Comparison of ENCODE assay signal across 8 cellular contexts in the genomic region with DNA sequence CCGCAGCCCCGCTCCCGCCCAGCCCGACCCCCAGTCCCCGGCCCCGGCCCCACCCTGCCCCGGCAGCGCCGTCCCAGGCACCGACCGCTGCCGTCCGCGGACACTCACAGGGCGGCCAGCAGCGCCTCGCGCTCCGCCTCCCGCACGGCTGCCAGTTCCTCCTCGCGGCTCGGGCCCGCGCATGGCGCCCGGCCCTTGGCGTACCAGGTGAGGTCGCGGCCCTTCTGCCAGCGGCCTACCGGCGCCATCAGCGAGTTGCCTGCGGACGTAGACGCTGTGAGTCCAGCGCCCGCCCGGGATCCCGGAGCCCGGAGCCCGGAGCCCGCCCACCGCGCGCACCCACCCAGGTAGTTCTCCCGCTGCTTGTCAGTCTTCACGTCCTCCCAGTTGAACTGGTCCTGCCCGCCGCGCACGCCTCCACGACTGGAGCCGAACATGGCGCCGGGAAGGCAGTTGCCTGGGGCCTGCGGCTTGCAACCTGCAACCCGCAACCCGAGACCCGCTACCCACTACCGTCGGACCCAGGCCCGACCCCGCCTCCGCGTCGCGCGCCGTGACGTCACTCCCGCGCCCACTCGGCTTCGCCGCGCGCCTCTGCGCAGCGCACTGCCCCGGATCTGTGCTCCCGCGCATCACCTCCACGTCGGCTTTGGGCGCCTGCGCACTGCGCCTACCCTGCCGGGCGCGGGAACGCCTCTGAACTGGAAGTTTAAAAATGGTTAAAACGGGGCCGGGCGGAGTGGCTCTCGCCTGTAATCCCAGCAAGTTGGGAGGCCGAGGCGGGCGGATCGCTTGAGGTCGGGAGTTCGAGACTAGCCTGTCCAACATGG. TPM values are rescaled to one million over a fixed set of nuclear protein-coding genes. Genes with fewer than 3 reads are reported as not detected.
DNase-seq lines count a peak whose midpoint lies in the region; ATAC-seq lines count a peak whose summit lies in the region.

A gene (minus strand): TSS at position 535 of the 830 bp plus-strand sequence. CDS start 98 bp downstream, at position 437.

- ATAC-seq in GM21367 (IDR thresholded peaks at IDR 0.05; ENCODE audit: unreplicated experiment): peak; percentile 62

- DNase-seq in COLO829 (ENCODE audit: low spot score) (peak; percentile 98), HT1080 (ENCODE audit: low read depth) (peak; percentile 85), NOMO-1 (lab: John Stamatoyannopoulos, UW; ENCODE audit: unreplicated experiment in 2 of 2) (peak; percentile 93 to 94), lung microvascular endothelial cell (ENCODE audit: low read depth in 2 of 2) (peak; percentile 94 to 96)
- peak; percentile 98 for DNase-seq in activated CD8-positive, alpha-beta memory T cell treated with anti-CD3 and anti-CD28 coated beads for 24 hours
- peak; percentile 92 for DNase-seq in effector CD8-positive, alpha-beta T cell (lab: John Stamatoyannopoulos, UW)
- DNase-seq in stimulated activated CD4-positive, alpha-beta T cell treated with anti-CD3 and anti-CD28 coated beads, TNF-alpha, amount 100 ng/mL, for 48 hours (ENCODE audit: low read depth in 3 of 3): peak; percentile 89 to 92 (median 90)

RNA-seq across cellular contexts. Expression of the gene that starts here (rescaled TPM):
- 18.5 and 19.7 TPM in 2 replicates for total RNA-seq in HT1080 (2014; rRNA removed; shearing (Covaris generic))
- 14.2 and 14.5 TPM in 2 replicates for polyA plus RNA-seq in HT1080 (2015; cell fraction: cytosol; rRNA removed)
- polyA plus RNA-seq in HT1080 (2015; cell fraction: nucleus; rRNA removed): 22.4 and 27.5 TPM in 2 replicates
- 6.5 and 8.1 TPM in 2 replicates for total RNA-seq in lung microvascular endothelial cell

Comparison
In these comparisons a context has a peak if more than half of its experiments do, and no peak if none do; other contexts are left out.
1. Peak in every context shown above with its lines: DNase-seq and ATAC-seq.